In genomic region chrX:108020631-108021030, GRCh38 we compare ENCODE assay signal across 8 cellular contexts. TPM values are rescaled to one million over a fixed set of nuclear protein-coding genes. Genes with fewer than 3 reads are reported as not detected.
DNase-seq lines count a peak whose midpoint lies in the region; ATAC-seq and TF ChIP-seq lines count a peak whose summit lies in the region.

No MANE protein-coding gene starts in this region.

- no peaks in the 10 kb centered on the region for H3K27me3 ChIP-seq in BE2C
- H3K27me3 ChIP-seq in esophagus squamous epithelium = no peaks in the 10 kb centered on the region
- H3K27me3 ChIP-seq in stomach = peaks cover 0 to 4% (median 0%) of the 10 kb centered on the region in 3 donors

- DNase-seq in BE2C (no peak), RKO (ENCODE audit: low spot score) (peak; percentile 51), esophagus squamous epithelium (lab: John Stamatoyannopoulos, UW) (no peak), stomach (no peak), NCI-H446 treated with DMSO at 0.1 percent for 48 hours (lab: John Stamatoyannopoulos, UW) (no peak), D341Med (ENCODE audit: low spot score) (no peak)

- H3K4me3 ChIP-seq in BE2C (ENCODE audit: low read depth, low read length) = no peak overlapping the region
- no peak overlapping the region for H3K4me3 ChIP-seq in esophagus squamous epithelium
- H3K4me3 ChIP-seq in stomach = no peak overlapping the region

- WGBS in esophagus squamous epithelium, 2 donors = 31% methylated on average over 2 of the region's 2 CpGs; no CpG with 5 or more reads in 1 of the 2 donors
- 8 to 19% (median 13%) methylated on average over 2 of the region's 2 CpGs for WGBS in stomach, 5 donors

- TF ChIP-seq CTCF in BE2C (IDR thresholded peaks at IDR 0.05; ENCODE audit: low read depth, low read length) (peak; percentile 43), esophagus squamous epithelium (IDR thresholded peaks at IDR 0.05) (peak in 5 of 6 experiments; percentile 30 to 58 (median 44)), stomach (IDR thresholded peaks at IDR 0.05) (peak in 5 of 7 experiments; percentile 28 to 62 (median 37))

- TF ChIP-seq EP300 in stomach (IDR thresholded peaks at IDR 0.05) = no peak

- H3K4me1 ChIP-seq in BE2C (no peaks in the 10 kb centered on the region), esophagus squamous epithelium (no peaks in the 10 kb centered on the region), stomach (no peaks in the 10 kb centered on the region)

- no peak overlapping the region for H3K27ac ChIP-seq in esophagus squamous epithelium
- H3K27ac ChIP-seq in stomach = no peak overlapping the region

- intact Hi-C loops in esophagus squamous epithelium (cut with DNase I) = no loop called here
- intact Hi-C loops in stomach (cut with DNase I; ENCODE audit: low total_unique reads) = no loop called here

- TF ChIP-seq POLR2A in esophagus squamous epithelium (IDR thresholded peaks at IDR 0.05) = no peak
- TF ChIP-seq POLR2A in stomach (IDR thresholded peaks at IDR 0.05) = no peak

- H3K9me3 ChIP-seq in BE2C = no peaks in the 10 kb centered on the region
- H3K9me3 ChIP-seq in esophagus squamous epithelium = no peaks in the 10 kb centered on the region
- H3K9me3 ChIP-seq in stomach = no peaks in the 10 kb centered on the region

- no peaks in the 10 kb centered on the region for H3K36me3 ChIP-seq in BE2C
- H3K36me3 ChIP-seq in esophagus squamous epithelium = no peaks in the 10 kb centered on the region
- no peaks in the 10 kb centered on the region for H3K36me3 ChIP-seq in stomach

- ATAC-seq in GM18498 (IDR thresholded peaks at IDR 0.05; ENCODE audit: unreplicated experiment) (peak; percentile 55), GM21390 (IDR thresholded peaks at IDR 0.05; ENCODE audit: unreplicated experiment) (no peak)

RNA-seq across cellular contexts. Expression of gene VSIG1, which starts 24.2 kb away (rescaled TPM):
- polyA plus RNA-seq in BE2C (2012; ENCODE audit: insufficient read depth, insufficient read length, low read depth) = 0.14 TPM
- total RNA-seq in esophagus squamous epithelium = under 1 TPM in 2 of 4 donors, not detected in 2; 0.19 to 0.35 TPM
- 100 to 1,000 TPM in 3 of 5 donors, 10 to 100 TPM in 1, under 1 TPM in 1; 0.58 to 402 (median 138) TPM for total RNA-seq in stomach
- polyA plus RNA-seq in stomach = 100 to 1,000 TPM in 1 of 3 donors, 10 to 100 TPM in 2; 31.2 to 172 (median 60.2) TPM

RNA-seq across cellular contexts. Expression of gene TEX13B, which starts 38.5 kb away (rescaled TPM):
- not detected for polyA plus RNA-seq in BE2C (2012; ENCODE audit: insufficient read depth, insufficient read length, low read depth)
- total RNA-seq in esophagus squamous epithelium (not detected), stomach (not detected)
- polyA plus RNA-seq in stomach = not detected
